Comparison of ENCODE assay signal across 9 cellular contexts in genomic region chr11:43923327-43924111, GRCh38. TPM values are rescaled to one million over a fixed set of nuclear protein-coding genes. Genes with fewer than 3 reads are reported as not detected.
DNase-seq lines count a peak whose midpoint lies in the region; ATAC-seq and TF ChIP-seq lines count a peak whose summit lies in the region.
"Had no signal": no experiment of that assay in that cellular context is flagged by ENCODE, and none has a peak within 500 bp of the region (broad histone marks: within the 10 kb centered on the region; RNA-seq: fewer than 3 reads in every experiment).

No MANE protein-coding gene starts in this region.

- no peaks in the 10 kb centered on the region for H3K36me3 ChIP-seq in OCI-LY7 (ENCODE audit: insufficient read depth, low read length)

- H2AFZ ChIP-seq in OCI-LY7 (ENCODE audit: low read length) = no peak overlapping the region

- H3K4me2 ChIP-seq in OCI-LY7 (ENCODE audit: low read length) = no peak overlapping the region

- H3K9me2 ChIP-seq in OCI-LY7 (ENCODE audit: insufficient read depth, low read length) = no peaks in the 10 kb centered on the region

- no peak overlapping the region for H3K4me3 ChIP-seq in OCI-LY7 (ENCODE audit: low read depth, low read length, poor library complexity, severe bottlenecking)

- POLR2A ChIA-PET in OCI-LY7 (lab: Charles Lee) = no interaction called here

- no peak overlapping the region for H3K27ac ChIP-seq in OCI-LY7 (ENCODE audit: low read depth, low read length, poor library complexity, severe bottlenecking)

- H3K4me1 ChIP-seq in OCI-LY7 (ENCODE audit: insufficient read depth, low read length, poor library complexity, severe bottlenecking) = no peaks in the 10 kb centered on the region

- peak; percentile 66 for DNase-seq in DMS53 (lab: John Stamatoyannopoulos, UW)
- peak in 41 of 58 donors; percentile 18 to 80 (median 50) for DNase-seq in anterior cingulate cortex (lab: John Stamatoyannopoulos, UW)
- DNase-seq in left ventricle myocardium superior = peak; percentile 56
- DNase-seq in posterior vena cava (ENCODE audit: low spot score) = peak; percentile 89
- no peak for DNase-seq in amniotic stem cell (lab: John Stamatoyannopoulos, UW)
- no peak for DNase-seq in NCI-H187 (lab: John Stamatoyannopoulos, UW)
- no peak for DNase-seq in OCI-LY7 (ENCODE audit: low spot score)
- DNase-seq: NCI-H1092 had no signal

- BruUV-seq in OCI-LY7 (replicated peaks; lab: Mats Ljungman, UMichigan) = no TSS peak

- intact Hi-C loops in left ventricle myocardium superior (cut with micrococcal nuclease) (no loop called here), posterior vena cava (cut with DNase I) (no loop called here), OCI-LY7 (cut with micrococcal nuclease; ENCODE audit: unreplicated experiment) (no loop called here)

- CTCF ChIA-PET in OCI-LY7 (lab: Charles Lee; ENCODE audit: unreplicated experiment) = no interaction called here

- H3K79me2 ChIP-seq in OCI-LY7 (ENCODE audit: insufficient read depth, low read depth, low read length) = no peaks in the 10 kb centered on the region

- no peaks in the 10 kb centered on the region for H4K20me1 ChIP-seq in OCI-LY7 (ENCODE audit: insufficient read depth, low read length)

- no peak for TF ChIP-seq CTCF in OCI-LY7 (conservative IDR thresholded peaks at IDR 0.05; ENCODE audit: low read length)

- no peaks in the 10 kb centered on the region for H3K9me3 ChIP-seq in OCI-LY7 (ENCODE audit: low read length)

- ATAC-seq in left ventricle myocardium superior = peak; percentile 72
- no peak for ATAC-seq in HG03571 (IDR thresholded peaks at IDR 0.05; ENCODE audit: unreplicated experiment)

RNA-seq across cellular contexts. Expression of gene C11orf96, which starts 18.9 kb away (rescaled TPM):
- total RNA-seq in left ventricle myocardium superior (16.1 TPM), posterior vena cava (1,000 to 10,000 TPM in 1 of 2 donors, 100 to 1,000 TPM in 1; 576 to 1,371 TPM), OCI-LY7 (2022) (not detected in 2 replicates)
- not detected in 2 replicates for total RNA-seq in OCI-LY7 (2014; rRNA removed; shearing (Covaris generic))

RNA-seq across cellular contexts. Expression of gene ALKBH3, which starts 42.9 kb away (rescaled TPM):
- 17.5 TPM for total RNA-seq in left ventricle myocardium superior
- total RNA-seq in posterior vena cava = 10 to 100 TPM; 24.8 to 30.9 TPM
- not detected in 2 replicates for total RNA-seq in OCI-LY7 (2014; rRNA removed; shearing (Covaris generic))
- not detected in 2 replicates for total RNA-seq in OCI-LY7 (2022)

Comparison
In these comparisons a context has a peak if more than half of its experiments do, and no peak if none do; other contexts are left out.
1. DNase-seq: peak in DMS53 (single experiment), anterior cingulate cortex (41 of 58), left ventricle myocardium superior (single experiment) and posterior vena cava (single experiment); none in amniotic stem cell (single experiment), NCI-H187 (0 of 2) and OCI-LY7 (single experiment).
2. RNA of gene C11orf96, which starts 18.9 kb away (total RNA-seq): 576 to 1,371 TPM in posterior vena cava; 16.1 TPM in left ventricle myocardium superior (single experiment) and not detected in OCI-LY7; every median in the first group is over 10 times any median in the second.
3. RNA of gene ALKBH3, which starts 42.9 kb away (total RNA-seq): 24.8 to 30.9 TPM in posterior vena cava and 17.5 TPM in left ventricle myocardium superior (single experiment); not detected in OCI-LY7; every median in the first group is over 10 times any median in the second.